In genomic region chr11:9823887-9824385, GRCh38 we compare ENCODE assay signal across 18 cellular contexts.
"Had no signal": no experiment of that assay in that cellular context is flagged by ENCODE, and none has a peak within 500 bp of the region (broad histone marks: within the 10 kb centered on the region; RNA-seq: fewer than 3 reads in every experiment).

No MANE protein-coding gene starts in this region.

- H3K27me3 ChIP-seq: dorsolateral prefrontal cortex, gastrocnemius medialis, heart left ventricle, neutrophil, sigmoid colon, upper lobe of left lung had no signal

- DNase-seq: activated CD4-positive, alpha-beta T cell treated with anti-CD3 and anti-CD28 coated beads for 1 hour; activated CD4-positive, alpha-beta T cell treated with anti-CD3 and anti-CD28 coated beads, Interleukin-2, amount 50 U/mL, for 4 hours; activated gamma-delta T cell treated with Interleukin-2 at 50 U/mL for 16 hours; dorsolateral prefrontal cortex; endodermal cell; gastrocnemius medialis; heart left ventricle; immature natural killer cell; kidney glomerular epithelial cell; left ventricle myocardium inferior; naive thymus-derived CD8-positive, alpha-beta T cell; posterior cingulate gyrus; sigmoid colon; stimulated activated naive B cell treated with anti-CD40 and anti-IgM and Interleukin-4, amounts not matched to agents 10 μg/mL and 1 μg/mL and 100 μg/mL, for 72 hours; upper lobe of left lung had no signal

- H3K4me3 ChIP-seq: dorsolateral prefrontal cortex, gastrocnemius medialis, heart left ventricle, left ventricle myocardium inferior, sigmoid colon, thoracic aorta, upper lobe of left lung had no signal

- ATAC-seq: activated naive CD4-positive, alpha-beta T cell treated with anti-CD3 and anti-CD28 coated beads, Interleukin-2, amount 50 U/mL, for 72 hours; gastrocnemius medialis; heart left ventricle; naive thymus-derived CD8-positive, alpha-beta T cell; stimulated activated naive B cell treated with anti-CD40 and anti-IgM and Interleukin-4, amounts not matched to agents 10 μg/mL and 1 μg/mL and 100 μg/mL, for 72 hours had no signal

- H3K9me3 ChIP-seq: gastrocnemius medialis, heart left ventricle, left ventricle myocardium inferior, neutrophil, sigmoid colon, thoracic aorta, upper lobe of left lung had no signal

- H3K27ac ChIP-seq: dorsolateral prefrontal cortex, gastrocnemius medialis, heart left ventricle, left ventricle myocardium inferior, neutrophil, sigmoid colon, thoracic aorta, upper lobe of left lung had no signal

- H3K36me3 ChIP-seq: gastrocnemius medialis, left ventricle myocardium inferior, thoracic aorta, upper lobe of left lung had no signal

- H3K4me1 ChIP-seq: gastrocnemius medialis, sigmoid colon had no signal
